31 cellular contexts compared by ENCODE assay signal in the genomic region with DNA sequence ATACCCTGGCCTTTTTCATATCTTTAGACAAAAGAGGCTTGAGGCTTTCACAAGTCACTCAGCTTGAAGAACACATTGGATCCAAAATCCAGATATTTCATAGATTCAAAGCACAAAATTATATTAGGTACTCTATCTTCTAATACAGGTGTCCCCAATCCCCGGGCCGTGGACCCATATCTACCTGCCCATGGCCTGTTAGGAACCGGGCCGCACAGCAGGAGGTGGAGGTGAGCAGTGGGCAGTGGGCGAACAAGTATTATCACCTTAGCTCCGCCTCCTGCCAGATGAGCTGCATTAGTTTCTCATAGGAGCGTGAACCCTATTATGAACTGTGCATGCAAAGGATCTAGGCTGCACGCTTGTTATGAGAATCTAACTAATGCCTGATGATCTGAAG. TPM values are rescaled to one million over a fixed set of nuclear protein-coding genes. Genes with fewer than 3 reads are reported as not detected.
"Had no signal": no experiment of that assay in that cellular context is flagged by ENCODE, and none has a peak within 500 bp of the region (broad histone marks: within the 10 kb centered on the region; RNA-seq: fewer than 3 reads in every experiment).

No MANE protein-coding gene starts in this region.

- H3K36me3 ChIP-seq: left lung, lower lobe of right lung, ovary, right atrium auricular region, right lobe of liver, tibial nerve, uterus had no signal

- H3K27me3 ChIP-seq: left lung, ovary, right atrium auricular region, right lobe of liver, tibial nerve, uterus had no signal

- H3K9me3 Mint-ChIP-seq: mesothelial cell of epicardium; naive B cell; natural killer cell treated with Interleukin-12 subunit alpha and Interleukin-12 subunit beta and Interleukin-15 and Interleukin-18, amount 100 ng/mL, for 72 hours; stimulated activated memory B cell treated with anti-CD40 and anti-IgM and Interleukin-4, amounts not matched to agents 10 μg/mL and 1 μg/mL and 100 μg/mL, for 72 hours; stimulated activated naive CD8-positive, alpha-beta T cell treated with anti-CD3 and anti-CD28 coated beads, Interleukin-15, amount 100 ng/mL, for 72 hours; type B pancreatic cell had no signal

- H3K4me1 ChIP-seq: left lung, lower lobe of right lung, right atrium auricular region, tibial nerve, uterus had no signal

- ATAC-seq: left colon; left lung; lower lobe of right lung; natural killer cell treated with Interleukin-12 subunit alpha and Interleukin-12 subunit beta and Interleukin-15 and Interleukin-18, amount 100 ng/mL, for 72 hours; right lobe of liver; stimulated activated memory B cell treated with anti-CD40 and anti-IgM and Interleukin-4, amounts not matched to agents 10 μg/mL and 1 μg/mL and 100 μg/mL, for 72 hours; stimulated activated naive CD8-positive, alpha-beta T cell treated with anti-CD3 and anti-CD28 coated beads, Interleukin-15, amount 100 ng/mL, for 72 hours had no signal

- H3K4me3 Mint-ChIP-seq: mesothelial cell of epicardium; naive B cell; natural killer cell treated with Interleukin-12 subunit alpha and Interleukin-12 subunit beta and Interleukin-15 and Interleukin-18, amount 100 ng/mL, for 72 hours; stimulated activated memory B cell treated with anti-CD40 and anti-IgM and Interleukin-4, amounts not matched to agents 10 μg/mL and 1 μg/mL and 100 μg/mL, for 72 hours; stimulated activated naive CD8-positive, alpha-beta T cell treated with anti-CD3 and anti-CD28 coated beads, Interleukin-15, amount 100 ng/mL, for 72 hours; type B pancreatic cell had no signal

- H3K27ac ChIP-seq: left lung, lower lobe of right lung, ovary, right atrium auricular region, right lobe of liver, tibial nerve, uterus had no signal

- H3K27me3 Mint-ChIP-seq: stimulated activated naive CD8-positive, alpha-beta T cell treated with anti-CD3 and anti-CD28 coated beads, Interleukin-15, amount 100 ng/mL, for 72 hours had no signal

- H3K27ac Mint-ChIP-seq: mesothelial cell of epicardium; naive B cell; natural killer cell treated with Interleukin-12 subunit alpha and Interleukin-12 subunit beta and Interleukin-15 and Interleukin-18, amount 100 ng/mL, for 72 hours; progenitor cell of endocrine pancreas; stimulated activated memory B cell treated with anti-CD40 and anti-IgM and Interleukin-4, amounts not matched to agents 10 μg/mL and 1 μg/mL and 100 μg/mL, for 72 hours; stimulated activated naive CD8-positive, alpha-beta T cell treated with anti-CD3 and anti-CD28 coated beads, Interleukin-15, amount 100 ng/mL, for 72 hours; type B pancreatic cell had no signal

- DNase-seq: kidney glomerular epithelial cell; left colon; lower lobe of right lung; mammary epithelial cell; mesendoderm; naive B cell; ovary; right lobe of liver; stimulated activated CD4-positive, alpha-beta T cell treated with anti-CD3 and anti-CD28 coated beads, Interleukin-1b, Interleukin-23, amount 100 ng/mL, for 48 hours; stimulated activated CD4-positive, alpha-beta T cell treated with anti-CD3 and anti-CD28 coated beads, Interleukin-2, amount 100 ng/mL, for 48 hours; stimulated activated CD4-positive, alpha-beta T cell treated with anti-CD3 and anti-CD28 coated beads, Interleukin-4, amount 100 ng/mL, for 4 hours; stimulated activated CD8-positive, alpha-beta memory T cell treated with anti-CD3 and anti-CD28 coated beads, Interleukin-4, amount 100 ng/mL, for 48 hours; stimulated activated naive CD4-positive, alpha-beta T cell treated with Interleukin-2 at 50 U/mL for 16 hours; stimulated activated naive CD8-positive, alpha-beta T cell treated with anti-CD3 and anti-CD28 coated beads, Interleukin-15, amount 100 ng/mL, for 72 hours; uterus had no signal

- H3K36me3 Mint-ChIP-seq: mesothelial cell of epicardium; naive B cell; natural killer cell treated with Interleukin-12 subunit alpha and Interleukin-12 subunit beta and Interleukin-15 and Interleukin-18, amount 100 ng/mL, for 72 hours; stimulated activated memory B cell treated with anti-CD40 and anti-IgM and Interleukin-4, amounts not matched to agents 10 μg/mL and 1 μg/mL and 100 μg/mL, for 72 hours; type B pancreatic cell had no signal

- H3K4me3 ChIP-seq: left lung, lower lobe of right lung, ovary, right atrium auricular region, right lobe of liver, smooth muscle cell, tibial nerve, uterus had no signal

- H3K4me2 ChIP-seq: smooth muscle cell had no signal

- H3K9me3 ChIP-seq: left lung, lower lobe of right lung, ovary, right atrium auricular region, right lobe of liver, tibial nerve, uterus had no signal

- FAIRE-seq: keratinocyte had no signal

RNA-seq across cellular contexts. Expression of a gene that starts 18.7 kb away (rescaled TPM):
- total RNA-seq: left colon; left lung; liver; lower lobe of right lung; mammary epithelial cell; mesothelial cell of epicardium; mononuclear cell; natural killer cell treated with Interleukin-12 subunit alpha and Interleukin-12 subunit beta and Interleukin-15 and Interleukin-18, amount 100 ng/mL, for 72 hours; omental fat pad; pulmonary artery endothelial cell; renal cortical epithelial cell; right lobe of liver; smooth muscle cell; ureter had no signal
- polyA plus RNA-seq: keratinocyte, liver, mammary epithelial cell, smooth muscle cell had no signal
